9 cellular contexts compared by ENCODE assay signal in the genomic region with DNA sequence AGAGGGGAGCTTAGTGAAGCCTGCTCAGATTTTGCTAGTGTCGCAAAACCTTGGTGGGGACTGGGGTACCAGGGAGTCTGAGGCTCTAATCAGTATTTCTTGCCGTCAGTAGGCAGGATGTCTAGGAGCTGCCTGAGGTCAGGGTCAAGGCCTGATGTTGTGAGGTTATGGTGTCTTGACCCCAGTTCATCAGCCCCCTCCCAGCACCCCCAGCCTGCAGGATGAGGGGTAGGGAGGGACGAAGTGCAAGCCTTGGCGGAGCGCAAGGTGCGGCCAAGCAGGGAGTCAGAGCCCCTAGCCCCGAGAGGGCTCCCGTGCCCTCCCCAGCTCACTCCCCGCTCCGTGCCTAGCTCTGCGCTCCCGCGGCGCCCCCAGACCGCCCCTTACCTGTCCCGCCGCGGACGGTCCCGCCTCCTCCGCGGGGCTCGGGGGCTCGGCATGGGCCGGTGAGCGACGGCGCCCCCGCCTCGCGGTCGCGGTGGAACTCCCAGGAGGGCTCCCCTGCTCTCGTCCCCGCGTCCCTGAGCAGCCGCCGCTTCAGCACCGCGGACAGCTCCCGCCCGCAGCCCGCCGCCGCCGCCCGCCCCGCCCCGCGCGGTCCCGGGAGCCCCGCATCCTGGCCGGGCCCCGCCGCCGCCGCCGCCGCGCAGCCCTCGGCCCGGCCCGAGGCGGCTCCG. TPM values are rescaled to one million over a fixed set of nuclear protein-coding genes. Genes with fewer than 3 reads are reported as not detected.
DNase-seq lines count a peak whose midpoint lies in the region; ATAC-seq and TF ChIP-seq lines count a peak whose summit lies in the region.
"Had no signal": no experiment of that assay in that cellular context is flagged by ENCODE, and none has a peak within 500 bp of the region (broad histone marks: within the 10 kb centered on the region; RNA-seq: fewer than 3 reads in every experiment).

No MANE protein-coding gene starts in this region.

- no peaks in the 10 kb centered on the region for H3K9me3 Mint-ChIP-seq in activated naive CD8-positive, alpha-beta T cell treated with anti-CD3 and anti-CD28 coated beads, Interleukin-2, amount 50 U/mL, for 24 hours
- H3K9me3 Mint-ChIP-seq: stimulated activated naive CD8-positive, alpha-beta T cell treated with anti-CD3 and anti-CD28 coated beads, Interleukin-15, Interleukin-2, amounts not matched to agents 100 ng/mL and 50 ng/mL, for 24 hours had no signal

- no peaks in the 10 kb centered on the region for H3K36me3 Mint-ChIP-seq in activated naive CD8-positive, alpha-beta T cell treated with anti-CD3 and anti-CD28 coated beads, Interleukin-2, amount 50 U/mL, for 24 hours (ENCODE audit: low read depth)

- peaks cover 52% of the 10 kb centered on the region for H3K27me3 Mint-ChIP-seq in activated naive CD8-positive, alpha-beta T cell treated with anti-CD3 and anti-CD28 coated beads, Interleukin-2, amount 50 U/mL, for 24 hours

- intact Hi-C loops in left colon (cut with DNase I, micrococcal nuclease) = no loop called here

- H3K4me1 Mint-ChIP-seq in activated naive CD8-positive, alpha-beta T cell treated with anti-CD3 and anti-CD28 coated beads, Interleukin-2, amount 50 U/mL, for 24 hours = peaks cover 2% of the 10 kb centered on the region

- peak; percentile 83 for ATAC-seq in SK-N-SH treated with all-trans-retinoic acid at 6 μM for 48 hours
- ATAC-seq in activated naive CD8-positive, alpha-beta T cell treated with anti-CD3 and anti-CD28 coated beads, Interleukin-2, amount 50 U/mL, for 24 hours = peak; percentile 46
- peak; percentile 68 for ATAC-seq in left colon
- ATAC-seq in HG02759 (IDR thresholded peaks at IDR 0.05; ENCODE audit: unreplicated experiment) = no peak
- no peak for ATAC-seq in GM21367 (IDR thresholded peaks at IDR 0.05; ENCODE audit: unreplicated experiment)

- H3K4me3 Mint-ChIP-seq in activated naive CD8-positive, alpha-beta T cell treated with anti-CD3 and anti-CD28 coated beads, Interleukin-2, amount 50 U/mL, for 24 hours = no peak overlapping the region
- H3K4me3 Mint-ChIP-seq: stimulated activated naive CD8-positive, alpha-beta T cell treated with anti-CD3 and anti-CD28 coated beads, Interleukin-15, Interleukin-2, amounts not matched to agents 100 ng/mL and 50 ng/mL, for 24 hours had no signal

- DNase-seq in EH (ENCODE audit: low read depth) = peak; percentile 46
- DNase-seq in activated naive CD8-positive, alpha-beta T cell treated with anti-CD3 and anti-CD28 coated beads, Interleukin-2, amount 50 U/mL, for 24 hours = peak; percentile 67
- peak in 1 of 2 donors; percentile 47 for DNase-seq in left colon
- peak; percentile 27 for DNase-seq in stimulated activated CD8-positive, alpha-beta memory T cell treated with anti-CD3 and anti-CD28 coated beads, Interleukin-7, amount 100 ng/mL, for 24 hours (ENCODE audit: low read depth)
- DNase-seq in G401 (ENCODE audit: low spot score) = no peak

- in situ Hi-C loops in G401 (cut with HindIII; ENCODE audit: low sequenced_read_pairs) = no loop called here

- H3K27ac Mint-ChIP-seq in activated naive CD8-positive, alpha-beta T cell treated with anti-CD3 and anti-CD28 coated beads, Interleukin-2, amount 50 U/mL, for 24 hours = no peak overlapping the region
- H3K27ac Mint-ChIP-seq: stimulated activated naive CD8-positive, alpha-beta T cell treated with anti-CD3 and anti-CD28 coated beads, Interleukin-15, Interleukin-2, amounts not matched to agents 100 ng/mL and 50 ng/mL, for 24 hours had no signal

TF ChIP-seq in SK-N-SH treated with all-trans-retinoic acid at 6 μM for 48 hours, 23 proteins besides CTCF, POLR2A, EP300 and RAD21:
- TF ChIP-seq ZFP3 (CRISPR knock-in tag; IDR thresholded peaks at IDR 0.05) (no peak), RARB (CRISPR knock-in tag; IDR thresholded peaks at IDR 0.05) (no peak), SNAI2 (CRISPR knock-in tag; IDR thresholded peaks at IDR 0.05) (no peak)

RNA-seq across cellular contexts. Expression of gene SYNDIG1L, which starts 0.3 kb away (rescaled TPM):
- total RNA-seq in left colon = not detected
- not detected in 2 replicates for total RNA-seq in G401 (2014; rRNA removed; shearing (Covaris generic))

Comparison
In these comparisons a context has a peak if more than half of its experiments do, and no peak if none do; other contexts are left out.
1. ATAC-seq: peak in SK-N-SH treated with all-trans-retinoic acid at 6 μM for 48 hours (single experiment), activated naive CD8-positive, alpha-beta T cell treated with anti-CD3 and anti-CD28 coated beads, Interleukin-2, amount 50 U/mL, for 24 hours (single experiment) and left colon (single experiment); none in HG02759 (single experiment) and GM21367 (single experiment).